ENCODE assay signal across 29 cellular contexts in genomic region chr20:11607047-11607446, GRCh38.
DNase-seq lines count a peak whose midpoint lies in the region; ATAC-seq, FAIRE-seq and TF ChIP-seq lines count a peak whose summit lies in the region.
"Had no signal": no experiment of that assay in that cellular context is flagged by ENCODE, and none has a peak within 500 bp of the region (broad histone marks: within the 10 kb centered on the region; RNA-seq: fewer than 3 reads in every experiment).

No MANE protein-coding gene starts in this region.

- no peaks in the 10 kb centered on the region for H3K79me2 ChIP-seq in HepG2 (ENCODE audit: insufficient read depth, low read length)

- H3K27me3 ChIP-seq in HepG2 (ENCODE audit: control insufficient read depth in 1 of 2, insufficient read depth in 2 of 2, low read length in 2 of 2) = no peaks in the 10 kb centered on the region
- no peaks in the 10 kb centered on the region for H3K27me3 ChIP-seq in right lobe of liver
- H3K27me3 ChIP-seq: BE2C; BLaER1; BLaER1 treated with 17β-estradiol and CSF1 and Interleukin-3, amounts not matched to agents 10 nM and 100 nM had no signal

- CTCF ChIA-PET in HepG2 (lab: Yijun Ruan, JAX; ENCODE audit: low intra/inter-chr PET ratio, low total read pairs) = no interaction called here

- no peak overlapping the region for H3K27ac ChIP-seq in HepG2 (ENCODE audit: extremely low read length, insufficient read depth, low read length)
- H3K27ac ChIP-seq in right lobe of liver = no peak overlapping the region
- H3K27ac ChIP-seq: 22Rv1; A549; BLaER1; BLaER1 treated with 17β-estradiol and CSF1 and Interleukin-3, amounts not matched to agents 10 nM and 100 nM; C4-2B had no signal

- TF ChIP-seq POLR2A in HepG2 (IDR thresholded peaks at IDR 0.05; ENCODE audit: insufficient read depth in 1 of 2, low read depth in 2 of 2, low read length in 2 of 2) (no peak), right lobe of liver (IDR thresholded peaks at IDR 0.05) (no peak)

- H4K20me1 ChIP-seq in HepG2 (ENCODE audit: insufficient read depth, low read length) = no peaks in the 10 kb centered on the region
- H4K20me1 ChIP-seq: BLaER1; BLaER1 treated with 17β-estradiol and CSF1 and Interleukin-3, amounts not matched to agents 10 nM and 100 nM had no signal

- H3K9me3 ChIP-seq in HepG2 (ENCODE audit: low read length) = no peaks in the 10 kb centered on the region
- H3K9me3 ChIP-seq in right lobe of liver = no peaks in the 10 kb centered on the region
- H3K9me3 ChIP-seq: A549, BE2C, Caco-2 had no signal

- DNase-seq in HepG2 (ENCODE audit: low spot score) = no peak
- no peak for DNase-seq in right lobe of liver
- DNase-seq: 8988T; ACHN; AML-193; BE2C; C1 segment of cervical spinal cord; Caco-2; Calu3; CD4-positive, alpha-beta memory T cell; CD4-positive, alpha-beta T cell; CD4-positive, CD25-positive, alpha-beta regulatory T cell; CD8-positive, alpha-beta memory T cell; CD8-positive, alpha-beta T cell; COR-L47; DMS 273 treated with DMSO at 0.1 percent for 48 hours; DMS153; DMS53; DMS79; DMS79 treated with DMSO at 0.1 percent for 48 hours; DND-41; EL had no signal

- H3K4me1 ChIP-seq in HepG2 (ENCODE audit: insufficient read depth, low read length) (no peaks in the 10 kb centered on the region), right lobe of liver (no peaks in the 10 kb centered on the region)
- H3K4me1 ChIP-seq: A549; BE2C; BLaER1; BLaER1 treated with 17β-estradiol and CSF1 and Interleukin-3, amounts not matched to agents 10 nM and 100 nM; Caco-2 had no signal

- POLR2A ChIA-PET in HepG2 (lab: Yijun Ruan, JAX) = no interaction called here

- no peak for TF ChIP-seq RAD21 in HepG2 (CRISPR knock-in tag; IDR thresholded peaks at IDR 0.05)

- intact Hi-C loops in HepG2 (cut with micrococcal nuclease; ENCODE audit: unreplicated experiment) (no loop called here), right lobe of liver (cut with DNase I) (no loop called here)

- H2AFZ ChIP-seq in HepG2 (ENCODE audit: low read length) = no peak overlapping the region

- H3K9ac ChIP-seq in HepG2 (ENCODE audit: insufficient read depth, low read depth, low read length) = no peak overlapping the region
- H3K9ac ChIP-seq: BLaER1; BLaER1 treated with 17β-estradiol and CSF1 and Interleukin-3, amounts not matched to agents 10 nM and 100 nM had no signal

- FAIRE-seq in HepG2 (lab: Jason Lieb, UNC) = no peak
- FAIRE-seq: A204.1, A549, D721Med had no signal

- no peak for ATAC-seq in HepG2
- no peak for ATAC-seq in right lobe of liver
- ATAC-seq: A549; CD8-positive, alpha-beta T cell had no signal

- no peak for TF ChIP-seq EP300 in HepG2 (IDR thresholded peaks at IDR 0.05; ENCODE audit: low read depth in 2 of 2, low read length in 2 of 2)
- no peak for TF ChIP-seq EP300 in HepG2 (CRISPR knock-in tag; IDR thresholded peaks at IDR 0.05; ENCODE audit: borderline replicate concordance)

- no peak overlapping the region for H3K4me2 ChIP-seq in HepG2 (ENCODE audit: low read depth, low read length)
- H3K4me2 ChIP-seq: A549; BLaER1; BLaER1 treated with 17β-estradiol and CSF1 and Interleukin-3, amounts not matched to agents 10 nM and 100 nM had no signal

- 52% methylated on average over 5 of the region's 5 CpGs for WGBS in HepG2 (ENCODE audit: low lambda C conversion rate)
- WGBS in right lobe of liver (ENCODE audit: insufficient coverage, low coverage, low lambda C conversion rate, missing lambda C conversion rate) = 81% methylated on average over 5 of the region's 5 CpGs

- no peaks in the 10 kb centered on the region for H3K36me3 ChIP-seq in HepG2 (replicated peaks in 1 of 2; ENCODE audit: control insufficient read depth in 1 of 2, insufficient read depth in 2 of 2, low read length in 2 of 2)
- H3K36me3 ChIP-seq in right lobe of liver = no peaks in the 10 kb centered on the region
- H3K36me3 ChIP-seq: BE2C; BLaER1; BLaER1 treated with 17β-estradiol and CSF1 and Interleukin-3, amounts not matched to agents 10 nM and 100 nM had no signal

- no TSS peak for BruUV-seq in HepG2 (replicated peaks; lab: Mats Ljungman, UMichigan)

- in situ Hi-C loops in HepG2 (cut with HindIII; ENCODE audit: extremely low pct_ligation_motif_present, low pct_unique_long_range_greater_than_20kb) = no loop called here

- no peak for TF ChIP-seq CTCF in HepG2 (CRISPR knock-in tag; IDR thresholded peaks at IDR 0.05)
- no peak for TF ChIP-seq CTCF in right lobe of liver (IDR thresholded peaks at IDR 0.05)

- H3K4me3 ChIP-seq in HepG2 (replicated peaks in 1 of 3; ENCODE audit: insufficient read depth in 1 of 3, low read depth in 2 of 3, low read length in 3 of 3) (no peak overlapping the region), right lobe of liver (no peak overlapping the region)
- H3K4me3 ChIP-seq: A549; BLaER1; BLaER1 treated with 17β-estradiol and CSF1 and Interleukin-3, amounts not matched to agents 10 nM and 100 nM had no signal

TF ChIP-seq in HepG2, 621 proteins besides CTCF, POLR2A, EP300 and RAD21 (continues in another document):
- TF ChIP-seq ATF7 (IDR thresholded peaks at IDR 0.05) = peak; percentile 90
- TF ChIP-seq ATF7 (CRISPR knock-in tag; IDR thresholded peaks at IDR 0.05) = no peak
- no peak for TF ChIP-seq NR1H2 (CRISPR knock-in tag; IDR thresholded peaks at IDR 0.05; ENCODE audit: borderline replicate concordance, low read depth)
- TF ChIP-seq, protein P1, sequence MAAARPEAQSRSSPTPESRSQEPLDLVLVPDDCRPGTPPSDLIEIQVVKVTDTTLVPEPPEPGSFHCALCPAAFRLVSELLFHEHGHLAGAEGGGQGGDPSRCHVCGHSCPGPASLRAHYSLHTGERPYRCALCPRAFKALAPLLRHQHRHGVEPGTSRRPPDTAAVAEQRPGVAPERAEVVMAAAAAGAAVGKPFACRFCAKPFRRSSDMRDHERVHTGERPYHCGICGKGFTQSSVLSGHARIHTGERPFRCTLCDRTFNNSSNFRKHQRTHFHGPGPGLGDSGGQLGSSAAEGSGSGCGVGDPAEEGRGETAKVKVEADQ (CRISPR knock-in tag; IDR thresholded peaks at IDR 0.05; ENCODE audit: borderline replicate concordance) = no peak
- TF ChIP-seq, protein P2, sequence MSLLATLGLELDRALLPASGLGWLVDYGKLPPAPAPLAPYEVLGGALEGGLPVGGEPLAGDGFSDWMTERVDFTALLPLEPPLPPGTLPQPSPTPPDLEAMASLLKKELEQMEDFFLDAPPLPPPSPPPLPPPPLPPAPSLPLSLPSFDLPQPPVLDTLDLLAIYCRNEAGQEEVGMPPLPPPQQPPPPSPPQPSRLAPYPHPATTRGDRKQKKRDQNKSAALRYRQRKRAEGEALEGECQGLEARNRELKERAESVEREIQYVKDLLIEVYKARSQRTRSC (CRISPR knock-in tag; IDR thresholded peaks at IDR 0.05; ENCODE audit: low read depth) = no peak
- no peak for TF ChIP-seq TSC22D2 (CRISPR knock-in tag; IDR thresholded peaks at IDR 0.05; ENCODE audit: borderline replicate concordance)
- TF ChIP-seq ZNF318 (CRISPR knock-in tag; IDR thresholded peaks at IDR 0.05) = no peak
- TF ChIP-seq AGO1 (IDR thresholded peaks at IDR 0.05; ENCODE audit: low read depth, low read length, poor library complexity, severe bottlenecking) = no peak
